ENCODE assay signal across 13 cellular contexts in the genomic region with DNA sequence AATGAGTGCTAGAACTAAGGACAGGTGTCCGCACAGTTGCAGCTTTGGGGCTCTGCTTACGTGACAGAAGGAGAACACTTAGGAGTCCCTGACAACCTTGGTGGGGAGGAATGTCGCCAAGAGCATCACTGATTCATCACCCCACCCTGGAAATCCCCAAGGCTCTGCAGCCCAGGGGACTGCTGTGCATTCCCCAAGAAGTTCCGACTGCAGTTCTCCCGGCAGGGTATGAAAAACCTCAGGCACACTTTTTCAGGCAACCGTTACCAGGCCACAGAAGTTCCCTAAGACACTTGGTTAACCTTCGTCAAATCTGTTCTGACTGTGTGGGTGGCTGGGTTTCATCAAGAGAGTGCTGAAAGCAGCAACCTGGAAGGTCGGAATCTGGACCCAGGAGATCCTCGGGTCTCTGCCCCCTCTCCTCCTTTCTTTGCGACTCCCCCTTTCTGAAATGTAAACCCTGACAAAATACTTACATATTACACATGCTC.
DNase-seq lines count a peak whose midpoint lies in the region; ATAC-seq lines count a peak whose summit lies in the region.
"Had no signal": no experiment of that assay in that cellular context is flagged by ENCODE, and none has a peak within 500 bp of the region (broad histone marks: within the 10 kb centered on the region; RNA-seq: fewer than 3 reads in every experiment).

No MANE protein-coding gene starts in this region.

- no peaks in the 10 kb centered on the region for H3K36me3 Mint-ChIP-seq in naive thymus-derived CD4-positive, alpha-beta T cell
- H3K36me3 Mint-ChIP-seq: naive B cell had no signal

- H3K4me1 Mint-ChIP-seq in naive thymus-derived CD4-positive, alpha-beta T cell: peaks cover 8 to 23% (median 14%) of the 10 kb centered on the region in 7 donors

- H3K27ac ChIP-seq in naive thymus-derived CD4-positive, alpha-beta T cell (ENCODE audit: low read depth, low read length): no peak overlapping the region
- H3K27ac ChIP-seq: PC-9 had no signal

- intact Hi-C loops in naive thymus-derived CD4-positive, alpha-beta T cell (cut with micrococcal nuclease): no loop called here

- H3K27me3 ChIP-seq in naive thymus-derived CD4-positive, alpha-beta T cell (ENCODE audit: control insufficient read depth in 2 of 2, insufficient read depth in 2 of 2, low read length in 2 of 2): no peaks in the 10 kb centered on the region

- ATAC-seq in HG02870 (IDR thresholded peaks at IDR 0.05; ENCODE audit: unreplicated experiment): peak; percentile 61
- ATAC-seq in naive thymus-derived CD4-positive, alpha-beta T cell: no peak

- peak; percentile 55 for DNase-seq in stimulated activated CD4-positive, alpha-beta T cell treated with anti-CD3 and anti-CD28 coated beads, Interleukin-15, amount 100 ng/mL, for 24 hours
- no peak for DNase-seq in stimulated activated CD4-positive, alpha-beta T cell treated with anti-CD3 and anti-CD28 coated beads, Interleukin-4, amount 100 ng/mL, for 4 hours
- peak; percentile 73 for DNase-seq in activated T-cell treated with anti-CD3 and anti-CD28 coated beads, Interleukin-2, amount 50 U/mL, for 48 hours
- no peak for DNase-seq in GOT3 (lab: John Stamatoyannopoulos, UW)
- no peak for DNase-seq in mucosa of gallbladder (ENCODE audit: low spot score)
- no peak for DNase-seq in central memory CD4-positive, alpha-beta T cell
- DNase-seq in naive thymus-derived CD4-positive, alpha-beta T cell: no peak
- DNase-seq: cortex of kidney, GDM1, Kasumi-1, naive B cell, PC-9 had no signal

- peaks cover 0 to 3% (median 0%) of the 10 kb centered on the region in 11 donors for H3K9me3 Mint-ChIP-seq in naive thymus-derived CD4-positive, alpha-beta T cell

- peaks cover 0 to 6% of the 10 kb centered on the region in 2 donors for H3K4me1 ChIP-seq in naive thymus-derived CD4-positive, alpha-beta T cell (ENCODE audit: control insufficient read depth in 2 of 2, insufficient read depth in 2 of 2, low read length in 2 of 2)

- no peaks in the 10 kb centered on the region for H3K9me3 ChIP-seq in naive thymus-derived CD4-positive, alpha-beta T cell (ENCODE audit: control insufficient read depth in 2 of 3, low read length in 3 of 3)

- no peak overlapping the region for H3K4me3 ChIP-seq in naive thymus-derived CD4-positive, alpha-beta T cell (ENCODE audit: low read length)
- H3K4me3 ChIP-seq: PC-9 had no signal

- H3K36me3 ChIP-seq in naive thymus-derived CD4-positive, alpha-beta T cell (ENCODE audit: control insufficient read depth in 2 of 3, insufficient read depth in 3 of 3, low read length in 3 of 3): no peaks in the 10 kb centered on the region

- H3K27ac Mint-ChIP-seq in naive thymus-derived CD4-positive, alpha-beta T cell: no peak overlapping the region

- CTCF ChIA-PET in naive thymus-derived CD4-positive, alpha-beta T cell (lab: Charles Lee): no interaction called here

- peaks cover 0 to 1% (median 0%) of the 10 kb centered on the region in 5 donors for H3K27me3 Mint-ChIP-seq in naive thymus-derived CD4-positive, alpha-beta T cell
- H3K27me3 Mint-ChIP-seq: naive B cell had no signal

- H3K4me3 Mint-ChIP-seq in naive thymus-derived CD4-positive, alpha-beta T cell: no peak overlapping the region
- H3K4me3 Mint-ChIP-seq: naive B cell had no signal

- POLR2A ChIA-PET in naive thymus-derived CD4-positive, alpha-beta T cell (lab: Charles Lee): no interaction called here

Comparison
In these comparisons a context has a peak if more than half of its experiments do, and no peak if none do; other contexts are left out.
1. DNase-seq: peak in stimulated activated CD4-positive, alpha-beta T cell treated with anti-CD3 and anti-CD28 coated beads, Interleukin-15, amount 100 ng/mL, for 24 hours (single experiment) and activated T-cell treated with anti-CD3 and anti-CD28 coated beads, Interleukin-2, amount 50 U/mL, for 48 hours (2 of 2); none in stimulated activated CD4-positive, alpha-beta T cell treated with anti-CD3 and anti-CD28 coated beads, Interleukin-4, amount 100 ng/mL, for 4 hours (0 of 2), GOT3 (single experiment), mucosa of gallbladder (single experiment), central memory CD4-positive, alpha-beta T cell (single experiment) and naive thymus-derived CD4-positive, alpha-beta T cell (0 of 9).